ENCODE assay signal across 27 cellular contexts in the genomic region with DNA sequence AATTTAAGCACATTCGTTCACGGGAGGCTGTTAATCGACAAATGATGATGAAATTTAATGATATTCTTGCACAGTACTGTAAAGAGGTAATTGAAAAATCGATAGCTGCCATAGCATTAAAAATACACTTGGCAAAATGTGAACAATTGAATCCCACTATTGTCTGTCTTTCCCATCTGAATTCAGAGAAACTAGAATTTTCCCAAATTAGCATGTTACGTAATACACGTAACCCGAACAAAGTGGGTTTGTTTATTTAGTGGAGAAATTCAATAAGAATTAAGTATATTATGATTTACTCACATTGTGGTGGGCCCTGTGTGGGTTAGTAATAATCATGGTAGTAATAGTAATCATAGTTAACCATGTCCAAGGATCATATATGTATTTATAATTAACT.
"Had no signal": no experiment of that assay in that cellular context is flagged by ENCODE, and none has a peak within 500 bp of the region (broad histone marks: within the 10 kb centered on the region; RNA-seq: fewer than 3 reads in every experiment).

No MANE protein-coding gene starts in this region.

- ATAC-seq: left colon; left lung; lower lobe of right lung; natural killer cell; sciatic nerve; stimulated activated effector memory CD8-positive, alpha-beta T cell treated with anti-CD3 and anti-CD28 coated beads, Interleukin-12 subunit alpha, Interleukin-12 subunit beta, amount 100 ng/mL, for 72 hours; upper lobe of right lung had no signal

- H3K4me2 ChIP-seq: neural progenitor cell had no signal

- DNase-seq: hypothalamus; immature natural killer cell; kidney; left colon; left lung; lower lobe of right lung; mesendoderm; naive B cell; natural killer cell; nephron progenitor cell; occipital lobe; small intestine; spleen; stimulated activated CD4-positive, alpha-beta T cell treated with anti-CD3 and anti-CD28 coated beads, Interleukin-4, amount 100 ng/mL, for 24 hours; stimulated activated naive CD4-positive, alpha-beta T cell; trophoblast cell; upper lobe of right lung had no signal

- H3K27me3 ChIP-seq: left lung, neural progenitor cell, neutrophil, right atrium auricular region, spleen, suprapubic skin, upper lobe of right lung had no signal

- FAIRE-seq: islet of Langerhans, kidney, small intestine, urothelium cell line had no signal

- H3K9ac ChIP-seq: neural progenitor cell had no signal

- H3K4me3 ChIP-seq: left lung, lower lobe of right lung, neural progenitor cell, right atrium auricular region, spleen, suprapubic skin, thoracic aorta, tibial artery, upper lobe of right lung had no signal

- H3K4me1 ChIP-seq: left lung, lower lobe of right lung, neural progenitor cell, right atrium auricular region, spleen, suprapubic skin, tibial artery, upper lobe of right lung had no signal

- H2AFZ ChIP-seq: neural progenitor cell had no signal

- H3K9me3 ChIP-seq: lower lobe of right lung, neutrophil, suprapubic skin, thoracic aorta, tibial artery had no signal

- H3K27ac ChIP-seq: left lung, lower lobe of right lung, neural progenitor cell, neutrophil, right atrium auricular region, spleen, suprapubic skin, thoracic aorta, tibial artery, upper lobe of right lung had no signal

- H3K36me3 ChIP-seq: left lung, lower lobe of right lung, neural progenitor cell, neutrophil, right atrium auricular region, spleen, suprapubic skin, thoracic aorta, tibial artery, upper lobe of right lung had no signal
